19 cellular contexts compared by ENCODE assay signal in the genomic region with DNA sequence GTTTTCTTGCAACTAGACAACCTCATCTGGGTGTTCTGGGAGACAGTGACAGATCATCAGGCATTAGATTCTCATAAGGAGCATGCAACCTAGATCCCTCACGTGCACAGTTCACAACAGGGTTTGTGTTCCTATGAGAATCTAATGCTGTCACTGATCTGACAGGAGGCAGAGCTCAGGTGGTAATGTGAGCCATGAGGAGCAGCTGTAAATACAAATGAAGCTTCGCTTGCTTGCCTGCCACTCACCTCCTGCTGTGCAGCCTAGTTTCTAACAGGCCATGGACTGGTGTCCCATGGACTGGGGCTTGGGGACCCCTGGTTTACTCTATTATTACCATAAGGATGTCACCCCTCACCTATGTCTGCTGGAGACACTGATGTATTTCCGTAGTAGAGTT.
"Had no signal": no experiment of that assay in that cellular context is flagged by ENCODE, and none has a peak within 500 bp of the region (broad histone marks: within the 10 kb centered on the region; RNA-seq: fewer than 3 reads in every experiment).

No MANE protein-coding gene starts in this region.

- H3K9me3 ChIP-seq: MG63, SJSA1 had no signal

- H3K4me3 ChIP-seq: MG63, SJSA1, SK-N-MC had no signal

- H3K27me3 ChIP-seq: MG63, SJSA1 had no signal

- H3K36me3 ChIP-seq: MG63, SJSA1 had no signal

- DNase-seq: IMR-90, Karpas-422, KG1, MG63, NCI-H1092, NCI-H1105 treated with DMSO at 0.1 percent for 48 hours, NCI-H1417 treated with DMSO at 0.1 percent for 48 hours, NCI-H1694, NCI-H187 treated with DMSO at 0.1 percent for 48 hours, NCI-H2029 treated with DMSO at 0.1 percent for 48 hours, NCI-H2227 treated with DMSO at 0.1 percent for 48 hours, NCI-H526, NCI-H774, Right ventricle myocardium superior, RPMI8226, SIG-M5, T-helper 2 cell had no signal

- H3K27ac ChIP-seq: SJSA1, SK-N-MC had no signal
